In the genomic region with DNA sequence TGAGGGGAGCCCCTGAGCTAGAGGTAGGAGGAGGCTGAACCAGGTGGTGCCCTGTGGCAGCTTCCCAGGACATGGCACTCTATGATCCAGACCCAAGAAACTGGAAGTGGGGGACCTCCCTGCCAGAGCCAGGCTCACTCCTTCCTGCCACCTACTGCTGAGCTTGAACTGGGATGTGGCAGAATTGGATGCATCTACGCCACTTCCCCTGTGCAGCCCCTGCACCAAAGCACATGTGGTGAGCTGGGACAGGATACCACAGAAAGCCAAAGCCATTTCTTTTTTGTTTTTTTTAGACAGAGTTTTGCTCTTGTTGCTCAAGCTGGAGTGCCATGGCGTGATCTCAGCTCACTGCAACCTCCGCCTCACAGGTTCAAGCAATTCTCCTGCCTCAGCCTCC, we compare ENCODE assay signal across 16 cellular contexts.
A peak's percentile ranks its signal among the peaks of the same experiment; 100 is the strongest.
DNase-seq lines count a peak whose midpoint lies in the region; ATAC-seq and TF ChIP-seq lines count a peak whose summit lies in the region.
"Had no signal": no experiment of that assay in that cellular context is flagged by ENCODE, and none has a peak within 500 bp of the region (broad histone marks: within the 10 kb centered on the region; RNA-seq: fewer than 3 reads in every experiment).

No MANE protein-coding gene starts in this region.

- H4K20me1 ChIP-seq in BLaER1: no peaks in the 10 kb centered on the region

- ATAC-seq in HG02623 (IDR thresholded peaks at IDR 0.05; ENCODE audit: unreplicated experiment): no peak
- ATAC-seq: CD8-positive, alpha-beta T cell had no signal

- H2BK15ac ChIP-seq in neuronal stem cell (ENCODE audit: low read length): no peak overlapping the region

- H3K9ac ChIP-seq in BLaER1: no peak overlapping the region
- H3K9ac ChIP-seq in neuronal stem cell (ENCODE audit: low read depth, low read length, poor library complexity): no peak overlapping the region
- H3K9ac ChIP-seq: GM23248 had no signal

- no peak overlapping the region for H3K14ac ChIP-seq in neuronal stem cell (ENCODE audit: low read length)

- no peak for TF ChIP-seq POLR2A in NB4 (IDR thresholded peaks at IDR 0.05; ENCODE audit: extremely low read depth, insufficient read length)

- H3K23ac ChIP-seq in neuronal stem cell (ENCODE audit: low read depth, low read length, poor library complexity): no peak overlapping the region

- no peak overlapping the region for H2BK120ac ChIP-seq in neuronal stem cell (ENCODE audit: low read depth, low read length)

- no peak overlapping the region for H3K4me3 ChIP-seq in BLaER1
- no peak overlapping the region for H3K4me3 ChIP-seq in NB4 (ENCODE audit: low read depth, low read length)
- no peak overlapping the region for H3K4me3 ChIP-seq in neuronal stem cell (ENCODE audit: low read length in 2 of 2)
- H3K4me3 ChIP-seq: GM23248, HAP-1 had no signal

- no peak overlapping the region for H3K4ac ChIP-seq in neuronal stem cell (ENCODE audit: low read length)

- H3K79me1 ChIP-seq in neuronal stem cell (ENCODE audit: low read depth, low read length): no peaks in the 10 kb centered on the region

- H2AFZ ChIP-seq in neuronal stem cell (ENCODE audit: low read length): no peak overlapping the region
- H2AFZ ChIP-seq: GM23248 had no signal

- H3K4me2 ChIP-seq in BLaER1: peak overlapping the region; percentile 87
- H3K4me2 ChIP-seq in neuronal stem cell (ENCODE audit: insufficient read depth, low read length, poor library complexity, severe bottlenecking): no peak overlapping the region

- H2BK5ac ChIP-seq in neuronal stem cell (ENCODE audit: low read length): no peak overlapping the region

- no peak overlapping the region for H4K8ac ChIP-seq in neuronal stem cell (ENCODE audit: low read depth, low read length)

- no peaks in the 10 kb centered on the region for H3K27me3 ChIP-seq in BLaER1
- H3K27me3 ChIP-seq in neuronal stem cell (ENCODE audit: control insufficient read depth in 3 of 3, insufficient read depth in 3 of 3, low read depth in 1 of 3, low read length in 3 of 3): no peaks in the 10 kb centered on the region

- WGBS in neuronal stem cell (ENCODE audit: extremely low coverage in 2 of 2, insufficient read length in 2 of 2, insufficient replicate concordance in 1 of 2), 2 donors: no CpG with 5 or more reads among the region's 3 CpGs

- no peak overlapping the region for H2AK5ac ChIP-seq in neuronal stem cell (ENCODE audit: low read depth, low read length)

- DNase-seq in GDM1 (lab: John Stamatoyannopoulos, UW) (peak; percentile 53), NB4 (ENCODE audit: low read depth) (peak; percentile 56), neuronal stem cell (ENCODE audit: low spot score) (no peak), DMS153 (lab: John Stamatoyannopoulos, UW) (no peak)
- DNase-seq in stimulated activated naive CD4-positive, alpha-beta T cell treated with Interleukin-2 at 50 U/mL for 16 hours (lab: John Stamatoyannopoulos, UW): no peak
- DNase-seq: C1 segment of cervical spinal cord; Caco-2; CD4-positive, CD25-positive, alpha-beta regulatory T cell; CD8-positive, alpha-beta T cell; DMS79; GM23248; HFFc6 had no signal

- no peak for TF ChIP-seq CTCF in NB4 (IDR thresholded peaks at IDR 0.05; ENCODE audit: low read depth, low read length)

- peak overlapping the region; percentile 64; the same call in 1 of the 2 replicates for H3K27ac ChIP-seq in BLaER1
- H3K27ac ChIP-seq in neuronal stem cell (replicated peaks; ENCODE audit: low read length): no peak overlapping the region
- H3K27ac ChIP-seq: 22Rv1, GM23248 had no signal

- H2BK12ac ChIP-seq in neuronal stem cell (ENCODE audit: low read length): no peak overlapping the region

- H3K18ac ChIP-seq in neuronal stem cell (ENCODE audit: low read length): peak overlapping the region; percentile 62

- no peaks in the 10 kb centered on the region for H3K36me3 ChIP-seq in BLaER1
- H3K36me3 ChIP-seq in neuronal stem cell (replicated peaks in 1 of 2; ENCODE audit: control insufficient read depth in 2 of 2, insufficient read depth in 2 of 2, low read length in 2 of 2): no peaks in the 10 kb centered on the region
- H3K36me3 ChIP-seq: HAP-1 had no signal

- H3K9me3 ChIP-seq in BLaER1: peaks cover 6% of the 10 kb centered on the region; the same call in 1 of the 2 replicates
- no peaks in the 10 kb centered on the region for H3K9me3 ChIP-seq in neuronal stem cell (replicated peaks in 1 of 2; ENCODE audit: control insufficient read depth in 2 of 2, insufficient read depth in 1 of 2, low read depth in 1 of 2, low read length in 2 of 2)
- H3K9me3 ChIP-seq: Caco-2, HAP-1 had no signal

- H4K91ac ChIP-seq in neuronal stem cell (ENCODE audit: low read depth, low read length, poor library complexity): no peak overlapping the region

- H3K4me1 ChIP-seq in BLaER1 (peaks cover 77% of the 10 kb centered on the region), neuronal stem cell (ENCODE audit: control insufficient read depth in 2 of 2, insufficient read depth in 1 of 2, low read depth in 1 of 2, low read length in 2 of 2) (no peaks in the 10 kb centered on the region)
- H3K4me1 ChIP-seq: Caco-2, HAP-1 had no signal

Comparison
In these comparisons a context has a peak if more than half of its experiments do, and no peak if none do; other contexts are left out.
1. DNase-seq: peak in GDM1 (single experiment) and NB4 (single experiment); none in neuronal stem cell (single experiment), stimulated activated naive CD4-positive, alpha-beta T cell treated with Interleukin-2 at 50 U/mL for 16 hours (single experiment) and DMS153 (single experiment).